In genomic region chr1:21331752-21332480, GRCh38 we compare ENCODE assay signal across 10 cellular contexts. TPM values are rescaled to one million over a fixed set of nuclear protein-coding genes. Genes with fewer than 3 reads are reported as not detected.
A peak's percentile ranks its signal among the peaks of the same experiment; 100 is the strongest.
DNase-seq lines count a peak whose midpoint lies in the region; ATAC-seq and TF ChIP-seq lines count a peak whose summit lies in the region.
"Had no signal": no experiment of that assay in that cellular context is flagged by ENCODE, and none has a peak within 500 bp of the region (broad histone marks: within the 10 kb centered on the region; RNA-seq: fewer than 3 reads in every experiment).

No MANE protein-coding gene starts in this region.

- no peak for TF ChIP-seq CTCF in psoas muscle (IDR thresholded peaks at IDR 0.05)
- TF ChIP-seq CTCF in H9 (conservative IDR thresholded peaks at IDR 0.05), result no peak

- intact Hi-C loops in psoas muscle (cut with DNase I), result no loop called here

- H3K27me3 ChIP-seq in muscle layer of colon (ENCODE audit: control insufficient read depth in 1 of 2, insufficient read depth in 2 of 2, low read length in 2 of 2) (no peaks in the 10 kb centered on the region), psoas muscle (ENCODE audit: insufficient read depth in 3 of 3, low read length in 2 of 3) (no peaks in the 10 kb centered on the region), H9 (ENCODE audit: insufficient read depth, low read length) (no peaks in the 10 kb centered on the region)

- no peak overlapping the region for H3T11ph ChIP-seq in H9 (ENCODE audit: low read length)

- no peaks in the 10 kb centered on the region for H3K79me2 ChIP-seq in H9 (ENCODE audit: insufficient read depth, low read length)

- H3K4me2 ChIP-seq in H9 (ENCODE audit: insufficient read depth, insufficient read length, low read length), result no peak overlapping the region

- no peak overlapping the region for H2BK20ac ChIP-seq in H9 (ENCODE audit: low read depth, low read length, poor library complexity, severe bottlenecking)

- H3K4me1 Mint-ChIP-seq in stimulated activated naive CD8-positive, alpha-beta T cell treated with anti-CD3 and anti-CD28 coated beads, Interleukin-15, Interleukin-2, amounts not matched to agents 100 ng/mL and 50 ng/mL, for 24 hours (ENCODE audit: low read depth), result peaks cover 96% of the 10 kb centered on the region
- peaks cover 66% of the 10 kb centered on the region for H3K4me1 Mint-ChIP-seq in activated naive CD8-positive, alpha-beta T cell treated with anti-CD3 and anti-CD28 coated beads, Interleukin-2, amount 10 ng/mL, durations not matched to agents 7 days and 5 days
- peaks cover 45 to 63% of the 10 kb centered on the region in 2 experiments for H3K4me1 Mint-ChIP-seq in H9

- 51 to 58% (median 56%) methylated on average over 9 of the region's 9 CpGs for WGBS in psoas muscle, 3 donors
- no CpG with 5 or more reads among the region's 9 CpGs for WGBS in H9 (ENCODE audit: extremely low coverage, insufficient read length, low lambda C conversion rate)

- no peaks in the 10 kb centered on the region for H3K23me2 ChIP-seq in H9 (ENCODE audit: insufficient read length, low read depth, low read length, poor library complexity, severe bottlenecking)

- H4K5ac ChIP-seq in H9 (ENCODE audit: insufficient read length, low read depth, low read length), result no peak overlapping the region

- no peak overlapping the region for H3K56ac ChIP-seq in H9 (ENCODE audit: insufficient read length, low read depth, low read length)

- H3K4me3 ChIP-seq in muscle layer of colon (ENCODE audit: low read depth in 1 of 2, low read length in 2 of 2) (no peak overlapping the region), psoas muscle (no peak overlapping the region)

- H3K23ac ChIP-seq in H9 (ENCODE audit: insufficient read length, low read depth, low read length), result no peak overlapping the region

- H3K27ac ChIP-seq in muscle layer of colon (ENCODE audit: low read depth, low read length) (peak overlapping the region; percentile 64), psoas muscle (no peak overlapping the region), H9 (ENCODE audit: insufficient read length, low read depth, low read length) (no peak overlapping the region)

- ATAC-seq in stimulated activated naive CD8-positive, alpha-beta T cell treated with anti-CD3 and anti-CD28 coated beads, Interleukin-15, Interleukin-2, amounts not matched to agents 100 U/mL and 50 U/mL, for 24 hours, result no peak
- ATAC-seq in activated naive CD8-positive, alpha-beta T cell treated with anti-CD3 and anti-CD28 coated beads, Interleukin-2, amount 10 ng/mL, durations not matched to agents 7 days and 5 days (ENCODE audit: low read depth), result no peak
- ATAC-seq in GM21390 (IDR thresholded peaks at IDR 0.05; ENCODE audit: unreplicated experiment) (no peak), psoas muscle (no peak)

- no peak overlapping the region for H3K18ac ChIP-seq in H9 (ENCODE audit: insufficient read length, low read depth, low read length)

- H3K36me3 Mint-ChIP-seq in stimulated activated naive CD8-positive, alpha-beta T cell treated with anti-CD3 and anti-CD28 coated beads, Interleukin-15, Interleukin-2, amounts not matched to agents 100 ng/mL and 50 ng/mL, for 24 hours (ENCODE audit: low read depth), result peaks cover 39% of the 10 kb centered on the region
- peaks cover 7% of the 10 kb centered on the region for H3K36me3 Mint-ChIP-seq in activated naive CD8-positive, alpha-beta T cell treated with anti-CD3 and anti-CD28 coated beads, Interleukin-2, amount 10 ng/mL, durations not matched to agents 7 days and 5 days
- peaks cover 0 to 6% (median 4%) of the 10 kb centered on the region in 3 experiments; a peak in 5 of 7 replicates for H3K36me3 Mint-ChIP-seq in H9 (ENCODE audit: insufficient read depth in 1 of 3, low read depth in 3 of 3)

- no peak for DNase-seq in stimulated activated naive CD8-positive, alpha-beta T cell treated with anti-CD3 and anti-CD28 coated beads, Interleukin-15, Interleukin-2, amounts not matched to agents 100 U/mL and 50 U/mL, for 24 hours
- DNase-seq in activated naive CD8-positive, alpha-beta T cell treated with anti-CD3 and anti-CD28 coated beads, Interleukin-2, amount 10 ng/mL, durations not matched to agents 7 days and 5 days, result no peak
- no peak for DNase-seq in activated CD8-positive, alpha-beta memory T cell treated with anti-CD3 and anti-CD28 coated beads for 24 hours
- DNase-seq in psoas muscle (no peak), H9 (no peak)
- DNase-seq: DMS 273 treated with DMSO at 0.1 percent for 48 hours, SW 1271 had no signal

- no peaks in the 10 kb centered on the region for H3K27me3 Mint-ChIP-seq in stimulated activated naive CD8-positive, alpha-beta T cell treated with anti-CD3 and anti-CD28 coated beads, Interleukin-15, Interleukin-2, amounts not matched to agents 100 ng/mL and 50 ng/mL, for 24 hours
- H3K27me3 Mint-ChIP-seq in activated naive CD8-positive, alpha-beta T cell treated with anti-CD3 and anti-CD28 coated beads, Interleukin-2, amount 10 ng/mL, durations not matched to agents 7 days and 5 days, result no peaks in the 10 kb centered on the region
- no peaks in the 10 kb centered on the region; the same call in 1 of the 2 replicates for H3K27me3 Mint-ChIP-seq in H9 (ENCODE audit: low read depth)

- H3K9me3 Mint-ChIP-seq in stimulated activated naive CD8-positive, alpha-beta T cell treated with anti-CD3 and anti-CD28 coated beads, Interleukin-15, Interleukin-2, amounts not matched to agents 100 ng/mL and 50 ng/mL, for 24 hours, result no peaks in the 10 kb centered on the region
- H3K9me3 Mint-ChIP-seq in activated naive CD8-positive, alpha-beta T cell treated with anti-CD3 and anti-CD28 coated beads, Interleukin-2, amount 10 ng/mL, durations not matched to agents 7 days and 5 days, result no peaks in the 10 kb centered on the region
- H3K9me3 Mint-ChIP-seq in H9, result no peaks in the 10 kb centered on the region; a peak in 1 of 5 replicates

- H3K27ac Mint-ChIP-seq in stimulated activated naive CD8-positive, alpha-beta T cell treated with anti-CD3 and anti-CD28 coated beads, Interleukin-15, Interleukin-2, amounts not matched to agents 100 ng/mL and 50 ng/mL, for 24 hours, result peak overlapping the region; percentile 55
- peak overlapping the region; percentile 38 for H3K27ac Mint-ChIP-seq in activated naive CD8-positive, alpha-beta T cell treated with anti-CD3 and anti-CD28 coated beads, Interleukin-2, amount 10 ng/mL, durations not matched to agents 7 days and 5 days
- H3K27ac Mint-ChIP-seq in H9, result no peak overlapping the region

- no peak overlapping the region for H2BK120ac ChIP-seq in H9 (ENCODE audit: low read depth, low read length, poor library complexity, severe bottlenecking)

- H2BK5ac ChIP-seq in H9 (ENCODE audit: insufficient read length, low read length), result no peak overlapping the region

- no peak overlapping the region for H2BK12ac ChIP-seq in H9 (ENCODE audit: insufficient read length, low read depth, low read length)

- no peaks in the 10 kb centered on the region for H4K20me1 ChIP-seq in H9 (ENCODE audit: control insufficient read depth, insufficient read depth, insufficient read length)

- H3K9ac ChIP-seq in muscle layer of colon (ENCODE audit: low read length) (no peak overlapping the region), H9 (ENCODE audit: extremely low read depth, insufficient read length, low read length) (no peak overlapping the region)

- peak overlapping the region; percentile 30 for H3K4me3 Mint-ChIP-seq in stimulated activated naive CD8-positive, alpha-beta T cell treated with anti-CD3 and anti-CD28 coated beads, Interleukin-15, Interleukin-2, amounts not matched to agents 100 ng/mL and 50 ng/mL, for 24 hours
- H3K4me3 Mint-ChIP-seq in activated naive CD8-positive, alpha-beta T cell treated with anti-CD3 and anti-CD28 coated beads, Interleukin-2, amount 10 ng/mL, durations not matched to agents 7 days and 5 days, result no peak overlapping the region
- H3K4me3 Mint-ChIP-seq in H9, result no peak overlapping the region

- no peak overlapping the region for H2AK5ac ChIP-seq in H9 (ENCODE audit: insufficient read length, low read length)

- peaks cover 7% of the 10 kb centered on the region for H3K36me3 ChIP-seq in muscle layer of colon (ENCODE audit: insufficient read depth, low read length)
- H3K36me3 ChIP-seq in psoas muscle (ENCODE audit: insufficient read depth in 1 of 2, low read depth in 1 of 2), result no peaks in the 10 kb centered on the region

- H4K8ac ChIP-seq in H9 (replicated peaks; ENCODE audit: insufficient read length, low read depth, low read length), result no peak overlapping the region

- H3K4me1 ChIP-seq in muscle layer of colon (ENCODE audit: insufficient read depth, low read length), result peaks cover 83% of the 10 kb centered on the region
- H3K4me1 ChIP-seq in psoas muscle, result peaks cover 37% of the 10 kb centered on the region
- H3K4me1 ChIP-seq in H9 (ENCODE audit: insufficient read depth, low read length), result peaks cover 8% of the 10 kb centered on the region; the same call in 1 of the 2 replicates

- no peak overlapping the region for H4K91ac ChIP-seq in H9 (ENCODE audit: insufficient read length, low read depth, low read length)

- H3K9me3 ChIP-seq in muscle layer of colon (ENCODE audit: low read length) (no peaks in the 10 kb centered on the region), psoas muscle (no peaks in the 10 kb centered on the region), H9 (ENCODE audit: control insufficient read depth, low read depth, low read length) (no peaks in the 10 kb centered on the region)

- no peak overlapping the region for H2AFZ ChIP-seq in H9 (ENCODE audit: low read length)

- no peak overlapping the region for H3K4ac ChIP-seq in H9 (ENCODE audit: low read depth, low read length)

- no peak overlapping the region for H3K14ac ChIP-seq in H9 (ENCODE audit: insufficient read depth, low read length)

- H2BK15ac ChIP-seq in H9 (ENCODE audit: low read depth, low read length), result no peak overlapping the region

- H3K79me1 ChIP-seq in H9 (ENCODE audit: insufficient read depth, low read depth, low read length, poor library complexity, severe bottlenecking), result no peaks in the 10 kb centered on the region

- POLR2A ChIA-PET in activated naive CD8-positive, alpha-beta T cell treated with anti-CD3 and anti-CD28 coated beads, Interleukin-2, amount 10 ng/mL, durations not matched to agents 7 days and 5 days (lab: Charles Lee), result interaction anchor here (1.1 to 5.2 kb wide), 2 partner anchors 12 to 38 kb away, joined by 3 to 51 read pairs; no protein-coding TSS in a partner anchor

RNA-seq across cellular contexts. Expression of gene ECE1, which starts 41.7 kb away (rescaled TPM):
- 10 to 100 TPM; 83.2 to 85.5 TPM for total RNA-seq in activated naive CD8-positive, alpha-beta T cell treated with anti-CD3 and anti-CD28 coated beads, Interleukin-2, amount 10 ng/mL, durations not matched to agents 7 days and 5 days
- total RNA-seq in psoas muscle, result 10 to 100 TPM; 12.3 to 24.9 (median 19.0) TPM
- 10 to 100 TPM; 12.2 to 14.6 (median 13.2) TPM for polyA plus RNA-seq in psoas muscle
- total RNA-seq in H9 (2021), result 27.7 and 31.1 TPM in 2 replicates

Comparison
In these comparisons a context has a peak if more than half of its experiments do, and no peak if none do; other contexts are left out.
1. H3K27ac Mint-ChIP-seq: peak in stimulated activated naive CD8-positive, alpha-beta T cell treated with anti-CD3 and anti-CD28 coated beads, Interleukin-15, Interleukin-2, amounts not matched to agents 100 ng/mL and 50 ng/mL, for 24 hours (single experiment) and activated naive CD8-positive, alpha-beta T cell treated with anti-CD3 and anti-CD28 coated beads, Interleukin-2, amount 10 ng/mL, durations not matched to agents 7 days and 5 days (single experiment); none in H9 (0 of 3).